Comparison of ENCODE assay signal across 24 cellular contexts in the genomic region with DNA sequence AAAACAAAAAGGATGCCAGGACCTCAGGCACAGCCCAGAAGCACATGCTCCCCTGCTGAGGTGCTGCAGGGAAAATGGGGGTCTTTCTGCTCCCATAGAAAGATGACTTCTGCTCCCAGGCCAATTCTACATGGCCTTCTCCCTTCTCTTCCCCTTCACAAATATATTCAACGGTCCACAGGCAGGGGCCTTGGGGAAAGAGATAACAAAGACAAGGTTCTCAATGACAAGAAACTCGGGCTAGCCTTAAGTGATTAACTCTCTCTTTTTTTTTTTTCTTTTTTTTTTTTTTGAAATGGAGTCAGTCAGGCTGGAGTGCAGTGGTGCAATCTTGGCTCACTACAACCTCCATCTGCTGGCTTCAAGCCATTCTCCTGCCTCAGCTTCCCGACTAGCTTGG.
"Had no signal": no experiment of that assay in that cellular context is flagged by ENCODE, and none has a peak within 500 bp of the region (broad histone marks: within the 10 kb centered on the region; RNA-seq: fewer than 3 reads in every experiment).

No MANE protein-coding gene starts in this region.

- H3K36me3 Mint-ChIP-seq: mesothelial cell of epicardium; naive B cell; naive thymus-derived CD8-positive, alpha-beta T cell had no signal

- FAIRE-seq: endothelial cell of umbilical vein, frontal cortex, islet of Langerhans, keratinocyte had no signal

- H3K36me3 ChIP-seq: esophagus muscularis mucosa, gastroesophageal sphincter, heart left ventricle, left lung, lower lobe of right lung had no signal

- H3K27me3 Mint-ChIP-seq: naive B cell; naive thymus-derived CD8-positive, alpha-beta T cell had no signal

- H3K27ac Mint-ChIP-seq: mesothelial cell of epicardium had no signal

- H3K4me1 ChIP-seq: foreskin keratinocyte had no signal

- DNase-seq: dermis blood vessel endothelial cell; dorsolateral prefrontal cortex; effector CD4-positive, alpha-beta T cell; effector memory CD4-positive, alpha-beta T cell; foreskin keratinocyte; heart left ventricle; hypothalamus; left cardiac atrium; left lung; left ventricle myocardium superior; lower lobe of right lung; mesenchymal stem cell; mucosa of descending colon; naive B cell; naive thymus-derived CD8-positive, alpha-beta T cell had no signal

- H3K9me3 ChIP-seq: esophagus muscularis mucosa, gastroesophageal sphincter, heart left ventricle, left lung, lower lobe of right lung, mucosa of descending colon had no signal

- H3K27ac ChIP-seq: coronary artery, dorsolateral prefrontal cortex, esophagus muscularis mucosa, foreskin keratinocyte, gastroesophageal sphincter, heart left ventricle, hepatocyte, left lung, lower lobe of right lung had no signal

- H3K9me3 Mint-ChIP-seq: mesothelial cell of epicardium; naive B cell; naive thymus-derived CD8-positive, alpha-beta T cell had no signal

- H3K4me2 ChIP-seq: hepatocyte had no signal

- H3K27me3 ChIP-seq: dorsolateral prefrontal cortex, esophagus muscularis mucosa, foreskin keratinocyte, gastroesophageal sphincter, heart left ventricle, hepatocyte, left lung had no signal

- H3K4me3 ChIP-seq: coronary artery, dorsolateral prefrontal cortex, esophagus muscularis mucosa, gastroesophageal sphincter, heart left ventricle, hepatocyte, left lung, lower lobe of right lung, mucosa of descending colon had no signal

- H2AFZ ChIP-seq: hepatocyte had no signal

- H3K4me3 Mint-ChIP-seq: mesothelial cell of epicardium; naive thymus-derived CD8-positive, alpha-beta T cell had no signal

- H3K79me2 ChIP-seq: hepatocyte had no signal
